ENCODE assay signal across 25 cellular contexts in the genomic region with DNA sequence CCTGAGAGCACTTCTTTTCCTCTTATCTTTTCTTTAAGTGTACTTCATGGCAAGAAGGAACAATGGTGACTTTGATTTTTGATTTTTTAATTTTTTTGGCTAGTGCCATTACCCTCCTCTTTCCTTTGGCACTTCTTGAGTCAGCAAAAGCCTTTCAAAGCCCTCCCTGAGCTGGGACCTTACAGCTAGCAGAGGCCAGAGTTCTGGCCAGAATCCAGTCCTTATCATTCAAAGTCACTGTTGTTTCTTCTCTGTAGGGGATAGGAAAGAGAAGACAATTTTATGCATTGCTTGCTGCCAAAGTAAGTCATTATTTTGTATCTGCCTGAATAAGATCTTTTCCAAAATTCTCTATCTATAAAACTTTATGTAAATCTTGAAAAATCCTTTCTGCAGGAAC.
DNase-seq lines count a peak whose midpoint lies in the region; ATAC-seq, FAIRE-seq and TF ChIP-seq lines count a peak whose summit lies in the region.
"Had no signal": no experiment of that assay in that cellular context is flagged by ENCODE, and none has a peak within 500 bp of the region (broad histone marks: within the 10 kb centered on the region; RNA-seq: fewer than 3 reads in every experiment).

No MANE protein-coding gene starts in this region.

- no peak overlapping the region for H3K4me3 Mint-ChIP-seq in astrocyte (ENCODE audit: unreplicated experiment)
- no peak overlapping the region for H3K4me3 Mint-ChIP-seq in T-cell
- H3K4me3 Mint-ChIP-seq: central memory CD8-positive, alpha-beta T cell had no signal

- POLR2A ChIA-PET in T-cell (lab: Charles Lee), result no interaction called here

- H3K27ac Mint-ChIP-seq in astrocyte (ENCODE audit: unreplicated experiment) (no peak overlapping the region), T-cell (no peak overlapping the region)

- no peak overlapping the region for H3K4me3 ChIP-seq in right atrium auricular region
- H3K4me3 ChIP-seq in astrocyte (ENCODE audit: insufficient read depth, low read depth, low read length), result no peak overlapping the region
- peak overlapping the region; percentile 13 for H3K4me3 ChIP-seq in iPS-18a (ENCODE audit: low read length)
- H3K4me3 ChIP-seq in dorsolateral prefrontal cortex, result no peak overlapping the region
- H3K4me3 ChIP-seq: adrenal gland, BLaER1, mucosa of descending colon had no signal

- no peak for TF ChIP-seq CTCF in right atrium auricular region (IDR thresholded peaks at IDR 0.05)
- TF ChIP-seq CTCF in astrocyte (IDR thresholded peaks at IDR 0.05; ENCODE audit: insufficient read depth, low read depth, low read length), result no peak
- TF ChIP-seq CTCF in dorsolateral prefrontal cortex (IDR thresholded peaks at IDR 0.05 in 54 of 56, conservative IDR thresholded peaks at IDR 0.05 in 2 of 56; ENCODE audit: low read depth in 1 of 56, partially characterized antibody in 56 of 56), result no peak

- H2AFZ ChIP-seq in astrocyte (ENCODE audit: low read depth, low read length), result no peak overlapping the region

- no peak overlapping the region for H3K4me2 ChIP-seq in astrocyte (ENCODE audit: low read length)
- H3K4me2 ChIP-seq: BLaER1 had no signal

- no peak for FAIRE-seq in astrocyte (lab: Jason Lieb, UNC)

- H3K9me3 ChIP-seq in right atrium auricular region (no peaks in the 10 kb centered on the region), astrocyte (ENCODE audit: insufficient read depth, low read depth, low read length) (no peaks in the 10 kb centered on the region), iPS-18a (ENCODE audit: control insufficient read depth, low read depth, low read length) (no peaks in the 10 kb centered on the region)
- H3K9me3 ChIP-seq: adrenal gland, BLaER1, mucosa of descending colon had no signal

- CTCF ChIA-PET in T-cell (lab: Charles Lee), result no interaction called here

- no peak overlapping the region for H3K27ac ChIP-seq in right atrium auricular region
- no peak overlapping the region for H3K27ac ChIP-seq in astrocyte (ENCODE audit: low read depth, low read length)
- no peak overlapping the region for H3K27ac ChIP-seq in iPS-18a (ENCODE audit: low read length)
- no peak overlapping the region for H3K27ac ChIP-seq in dorsolateral prefrontal cortex
- H3K27ac ChIP-seq: adrenal gland, BLaER1, HL-60, WERI-Rb-1 had no signal

- no peaks in the 10 kb centered on the region for H3K9me3 Mint-ChIP-seq in astrocyte (ENCODE audit: unreplicated experiment)
- H3K9me3 Mint-ChIP-seq in T-cell, result peaks cover 0 to 5% (median 0%) of the 10 kb centered on the region in 3 donors

- peaks cover 2% of the 10 kb centered on the region for H3K36me3 Mint-ChIP-seq in astrocyte (ENCODE audit: low read depth, unreplicated experiment)
- H3K36me3 Mint-ChIP-seq in T-cell, result no peaks in the 10 kb centered on the region

- H3K79me2 ChIP-seq in astrocyte (ENCODE audit: insufficient read depth, low read length), result no peaks in the 10 kb centered on the region

- H3K27me3 Mint-ChIP-seq in astrocyte (ENCODE audit: low read depth, unreplicated experiment) (no peaks in the 10 kb centered on the region), T-cell (no peaks in the 10 kb centered on the region)
- H3K27me3 Mint-ChIP-seq: central memory CD8-positive, alpha-beta T cell had no signal

- intact Hi-C loops in Right ventricle myocardium superior (cut with DNase I), result no loop called here
- intact Hi-C loops in dorsolateral prefrontal cortex (cut with DNase I), result no loop called here

- H3K27me3 ChIP-seq in right atrium auricular region (no peaks in the 10 kb centered on the region), astrocyte (ENCODE audit: insufficient read depth, low read length) (no peaks in the 10 kb centered on the region), iPS-18a (ENCODE audit: control insufficient read depth, insufficient read depth, low read length) (no peaks in the 10 kb centered on the region), dorsolateral prefrontal cortex (no peaks in the 10 kb centered on the region)
- H3K27me3 ChIP-seq: adrenal gland, BLaER1 had no signal

- H3K4me1 Mint-ChIP-seq in astrocyte (ENCODE audit: low read depth, unreplicated experiment) (peaks cover 11% of the 10 kb centered on the region), T-cell (no peaks in the 10 kb centered on the region)
- H3K4me1 Mint-ChIP-seq: central memory CD8-positive, alpha-beta T cell had no signal

- DNase-seq in Right ventricle myocardium superior (no peak), right atrium auricular region (ENCODE audit: low spot score) (no peak), astrocyte (ENCODE audit: low read depth) (peak; percentile 18), DMS53 treated with DMSO at 0.1 percent for 48 hours (lab: John Stamatoyannopoulos, UW; ENCODE audit: unreplicated experiment) (no peak), occipital lobe (lab: John Stamatoyannopoulos, UW) (no peak), dorsolateral prefrontal cortex (no peak), T-cell (no peak)
- DNase-seq: activated CD4-positive, alpha-beta T cell treated with anti-CD3 and anti-CD28 coated beads, Interleukin-2, amount 50 U/mL, for 4 hours; activated gamma-delta T cell; adrenal gland; Calu3; effector CD4-positive, alpha-beta T cell; IMR-90; left colon; mucosa of descending colon; NCI-H2107; NCI-H524 treated with DMSO at 0.1 percent for 48 hours; SHP77; T-helper 1 cell; WERI-Rb-1 had no signal

- H3K9ac ChIP-seq in astrocyte (ENCODE audit: low read length), result no peak overlapping the region
- no peak overlapping the region for H3K9ac ChIP-seq in iPS-18a (ENCODE audit: low read length)
- H3K9ac ChIP-seq: BLaER1 had no signal

- H3K36me3 ChIP-seq in right atrium auricular region (no peaks in the 10 kb centered on the region), astrocyte (ENCODE audit: insufficient read depth, low read length) (no peaks in the 10 kb centered on the region), iPS-18a (ENCODE audit: control insufficient read depth, low read depth, low read length) (no peaks in the 10 kb centered on the region)
- H3K36me3 ChIP-seq: adrenal gland, BLaER1, WERI-Rb-1 had no signal

- ATAC-seq in Right ventricle myocardium superior (ENCODE audit: poor library complexity), result peak; percentile 72
- ATAC-seq in T-cell (replicated peaks in 1 of 4), result no peak
- ATAC-seq: esophagus mucosa, left colon, mucosa of descending colon had no signal

- no peaks in the 10 kb centered on the region for H4K20me1 ChIP-seq in astrocyte (ENCODE audit: insufficient read depth, low read length)
- H4K20me1 ChIP-seq: BLaER1 had no signal

- H3K4me1 ChIP-seq in right atrium auricular region (no peaks in the 10 kb centered on the region), astrocyte (ENCODE audit: insufficient read depth, low read length) (no peaks in the 10 kb centered on the region), iPS-18a (ENCODE audit: control insufficient read depth, low read depth, low read length) (peaks cover 32% of the 10 kb centered on the region)
- H3K4me1 ChIP-seq: adrenal gland, BLaER1 had no signal
